Comparison of ENCODE assay signal across 9 cellular contexts in the genomic region with DNA sequence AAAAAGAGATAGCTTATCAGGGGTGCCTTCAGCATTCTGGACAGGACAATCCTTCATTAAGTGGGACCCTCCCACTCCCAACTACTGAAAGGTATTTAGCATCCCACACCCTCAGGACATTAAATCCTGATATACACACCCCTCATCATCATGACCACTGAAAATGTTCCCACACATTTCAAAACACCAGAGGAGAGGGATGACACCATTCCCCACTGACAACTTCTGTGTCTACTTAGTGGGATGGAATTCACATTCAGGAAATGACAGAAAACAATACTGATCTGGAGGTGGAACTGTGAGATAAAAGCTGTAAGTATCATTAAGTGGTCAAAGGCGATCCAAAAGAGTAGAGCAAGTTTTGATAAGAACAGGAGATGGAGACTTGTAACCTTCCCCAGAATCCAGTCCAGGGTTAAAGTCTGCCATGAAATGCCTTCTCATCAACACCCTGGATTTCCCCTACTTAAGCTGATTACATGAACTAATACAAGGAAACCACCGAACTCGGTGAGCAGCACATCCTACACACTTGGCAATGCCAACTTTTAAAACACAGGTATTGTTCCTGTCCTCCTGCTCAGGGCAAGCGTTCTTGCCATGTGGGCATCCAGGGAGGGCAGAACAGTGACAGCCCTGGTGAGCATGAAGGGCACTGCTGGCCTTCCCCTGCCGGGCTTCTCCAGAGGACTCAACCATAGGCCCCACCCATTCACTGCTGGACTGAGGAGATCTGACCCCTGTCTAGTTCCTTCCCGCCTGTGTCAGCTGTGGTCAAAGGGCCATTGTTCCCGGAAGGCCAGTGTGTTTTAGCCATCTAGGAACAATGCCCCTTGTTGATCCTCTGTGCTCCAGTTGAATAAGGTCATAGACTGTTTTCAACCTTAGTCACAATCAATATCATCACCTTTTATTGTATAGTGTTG.
A peak's percentile ranks its signal among the peaks of the same experiment; 100 is the strongest.
DNase-seq lines count a peak whose midpoint lies in the region; ATAC-seq and TF ChIP-seq lines count a peak whose summit lies in the region.
"Had no signal": no experiment of that assay in that cellular context is flagged by ENCODE, and none has a peak within 500 bp of the region (broad histone marks: within the 10 kb centered on the region; RNA-seq: fewer than 3 reads in every experiment).

No MANE protein-coding gene starts in this region.

- H3K9me3 Mint-ChIP-seq in progenitor cell of endocrine pancreas (ENCODE audit: low read depth) = peaks cover 6% of the 10 kb centered on the region

- ATAC-seq in GM19025 (IDR thresholded peaks at IDR 0.05; ENCODE audit: low read depth, unreplicated experiment) (peak; percentile 49), HG03378 (IDR thresholded peaks at IDR 0.05; ENCODE audit: unreplicated experiment) (peak; percentile 51)

- H3K9me3 ChIP-seq in thyroid gland = no peaks in the 10 kb centered on the region

- peaks cover 2% of the 10 kb centered on the region for H3K36me3 Mint-ChIP-seq in progenitor cell of endocrine pancreas (ENCODE audit: insufficient read depth)

- H3K4me3 ChIP-seq in thyroid gland (replicated peaks in 1 of 3) = no peak overlapping the region

- H3K36me3 ChIP-seq in thyroid gland = no peaks in the 10 kb centered on the region

- H3K27me3 ChIP-seq in thyroid gland = no peaks in the 10 kb centered on the region

- no peak overlapping the region for H3K4me3 Mint-ChIP-seq in progenitor cell of endocrine pancreas (ENCODE audit: low read depth)

- no peaks in the 10 kb centered on the region for H3K27me3 Mint-ChIP-seq in progenitor cell of endocrine pancreas

- H3K4me1 Mint-ChIP-seq in progenitor cell of endocrine pancreas (ENCODE audit: low read depth) = peaks cover 13% of the 10 kb centered on the region

- H3K27ac Mint-ChIP-seq in progenitor cell of endocrine pancreas = peak overlapping the region; percentile 93

- H3K4me1 ChIP-seq in thyroid gland = peaks cover 12 to 22% of the 10 kb centered on the region in 2 donors

- TF ChIP-seq POLR2A in thyroid gland (IDR thresholded peaks at IDR 0.05) = no peak

- TF ChIP-seq CTCF in progenitor cell of endocrine pancreas (IDR thresholded peaks at IDR 0.05; ENCODE audit: unreplicated experiment) = no peak
- TF ChIP-seq CTCF in RWPE1 (conservative IDR thresholded peaks at IDR 0.05; ENCODE audit: low read depth) = no peak
- TF ChIP-seq CTCF in thyroid gland (IDR thresholded peaks at IDR 0.05) = no peak

- intact Hi-C loops in thyroid gland (cut with DNase I) = no loop called here

- POLR2A ChIA-PET in RWPE1 (lab: Yijun Ruan, JAX; ENCODE audit: low non-redundant PET) = no interaction called here

- H3K27ac ChIP-seq in cingulate gyrus (ENCODE audit: low read depth, low read length) (peak overlapping the region; percentile 89), RWPE1 (no peak overlapping the region), thyroid gland (no peak overlapping the region)

- 57 to 69% methylated on average over 6 to 7 of the region's 7 CpGs for WGBS in thyroid gland, 2 donors

- DNase-seq in progenitor cell of endocrine pancreas (ENCODE audit: low spot score, unreplicated experiment) (no peak), RWPE1 (ENCODE audit: low spot score) (no peak), thyroid gland (no peak), AG08396 (ENCODE audit: low spot score) (no peak), NCI-H1105 treated with DMSO at 0.1 percent for 48 hours (lab: John Stamatoyannopoulos, UW) (no peak)
- DNase-seq: NCI-H2171 had no signal

- CTCF ChIA-PET in RWPE1 (lab: Yijun Ruan, JAX) = interaction anchor here (0.6 kb wide), 1 partner anchor 118 kb away, joined by 3 read pairs; no protein-coding TSS in a partner anchor
